12 cellular contexts compared by ENCODE assay signal in genomic region chr5:87231037-87231808, GRCh38. TPM values are rescaled to one million over a fixed set of nuclear protein-coding genes. Genes with fewer than 3 reads are reported as not detected.
DNase-seq lines count a peak whose midpoint lies in the region; ATAC-seq and TF ChIP-seq lines count a peak whose summit lies in the region.
"Had no signal": no experiment of that assay in that cellular context is flagged by ENCODE, and none has a peak within 500 bp of the region (broad histone marks: within the 10 kb centered on the region; RNA-seq: fewer than 3 reads in every experiment).

No MANE protein-coding gene starts in this region.

- CTCF ChIA-PET in activated CD8-positive, alpha-beta T cell treated with anti-CD3 and anti-CD28 coated beads for 36 hours (lab: Charles Lee) = interaction anchor here (1.2 kb wide), 1 partner anchor 169 kb away, joined by 3 read pairs; no protein-coding TSS in a partner anchor

- no peaks in the 10 kb centered on the region for H3K9me3 Mint-ChIP-seq in activated CD8-positive, alpha-beta T cell treated with anti-CD3 and anti-CD28 coated beads for 36 hours
- H3K9me3 Mint-ChIP-seq: activated naive CD4-positive, alpha-beta T cell treated with anti-CD3 and anti-CD28 coated beads for 36 hours had no signal

- peak; percentile 75 for DNase-seq in GM06990 (ENCODE audit: extremely low read depth, insufficient read length)
- DNase-seq in activated CD8-positive, alpha-beta T cell treated with anti-CD3 and anti-CD28 coated beads for 36 hours = peak; percentile 23
- no peak for DNase-seq in NCI-H524 (lab: John Stamatoyannopoulos, UW)
- DNase-seq in HuH-7.5 (ENCODE audit: low spot score) = no peak
- no peak for DNase-seq in amygdala (lab: John Stamatoyannopoulos, UW)
- DNase-seq in NOMO-1 treated with DMSO at 0.1 percent for 48 hours (lab: John Stamatoyannopoulos, UW; ENCODE audit: unreplicated experiment) = no peak
- DNase-seq: activated naive CD4-positive, alpha-beta T cell treated with anti-CD3 and anti-CD28 coated beads for 36 hours had no signal

- no peak for TF ChIP-seq CTCF in GM06990 (IDR thresholded peaks at IDR 0.05; ENCODE audit: insufficient read depth, low read length, poor library complexity, severe bottlenecking)
- no peak for TF ChIP-seq CTCF in activated CD8-positive, alpha-beta T cell treated with anti-CD3 and anti-CD28 coated beads for 36 hours (IDR thresholded peaks at IDR 0.05)

- H3K4me3 Mint-ChIP-seq in activated CD8-positive, alpha-beta T cell treated with anti-CD3 and anti-CD28 coated beads for 36 hours = no peak overlapping the region
- H3K4me3 Mint-ChIP-seq: activated naive CD4-positive, alpha-beta T cell treated with anti-CD3 and anti-CD28 coated beads for 36 hours had no signal

- peaks cover 3% of the 10 kb centered on the region for H3K4me1 Mint-ChIP-seq in activated CD8-positive, alpha-beta T cell treated with anti-CD3 and anti-CD28 coated beads for 36 hours (ENCODE audit: low read depth)

- H3K4me3 ChIP-seq in GM06990 (replicated peaks; ENCODE audit: low read depth, low read length) = no peak overlapping the region
- H3K4me3 ChIP-seq: BLaER1, SK-N-MC had no signal

- no peak overlapping the region for H3K27ac Mint-ChIP-seq in activated CD8-positive, alpha-beta T cell treated with anti-CD3 and anti-CD28 coated beads for 36 hours
- H3K27ac Mint-ChIP-seq: activated naive CD4-positive, alpha-beta T cell treated with anti-CD3 and anti-CD28 coated beads for 36 hours had no signal

- POLR2A ChIA-PET in activated CD8-positive, alpha-beta T cell treated with anti-CD3 and anti-CD28 coated beads for 36 hours (lab: Charles Lee) = no interaction called here

- H3K36me3 ChIP-seq in GM06990 (ENCODE audit: control insufficient read depth, insufficient read depth, low read length) = no peaks in the 10 kb centered on the region
- H3K36me3 ChIP-seq: BLaER1 had no signal

- H3K36me3 Mint-ChIP-seq in activated CD8-positive, alpha-beta T cell treated with anti-CD3 and anti-CD28 coated beads for 36 hours (ENCODE audit: low read depth) = no peaks in the 10 kb centered on the region

- no peaks in the 10 kb centered on the region for H3K27me3 Mint-ChIP-seq in activated CD8-positive, alpha-beta T cell treated with anti-CD3 and anti-CD28 coated beads for 36 hours

- intact Hi-C loops in activated CD8-positive, alpha-beta T cell treated with anti-CD3 and anti-CD28 coated beads for 36 hours (cut with micrococcal nuclease) = no loop called here

- H3K27me3 ChIP-seq in GM06990 (replicated peaks; ENCODE audit: control insufficient read depth, insufficient read depth, low read length) = no peaks in the 10 kb centered on the region
- H3K27me3 ChIP-seq: BLaER1 had no signal

- ATAC-seq in GM19372 (IDR thresholded peaks at IDR 0.05; ENCODE audit: low read depth, unreplicated experiment) = peak; percentile 93
- ATAC-seq in HG02970 (IDR thresholded peaks at IDR 0.05; ENCODE audit: low FRiP score, unreplicated experiment) = peak; percentile 90
- peak; percentile 49 for ATAC-seq in activated CD8-positive, alpha-beta T cell treated with anti-CD3 and anti-CD28 coated beads for 36 hours
- ATAC-seq: esophagus mucosa had no signal

RNA-seq across cellular contexts. Expression of gene RASA1, which starts 36.5 kb away (rescaled TPM):
- total RNA-seq in activated CD8-positive, alpha-beta T cell treated with anti-CD3 and anti-CD28 coated beads for 36 hours = 10 to 100 TPM; 17.6 to 19.3 TPM

Comparison
In these comparisons a context has a peak if more than half of its experiments do, and no peak if none do; other contexts are left out.
1. DNase-seq: peak in GM06990 (single experiment) and activated CD8-positive, alpha-beta T cell treated with anti-CD3 and anti-CD28 coated beads for 36 hours (single experiment); none in NCI-H524 (0 of 2), HuH-7.5 (single experiment), amygdala (0 of 56) and NOMO-1 treated with DMSO at 0.1 percent for 48 hours (single experiment).
2. Peak in every context shown above with its lines, with median percentiles within 50 percentile points of each other: ATAC-seq.